In genomic region chr6:42156638-42157037, GRCh38 we compare ENCODE assay signal across 25 cellular contexts. TPM values are rescaled to one million over a fixed set of nuclear protein-coding genes. Genes with fewer than 3 reads are reported as not detected.
DNase-seq lines count a peak whose midpoint lies in the region; ATAC-seq, FAIRE-seq and TF ChIP-seq lines count a peak whose summit lies in the region.
"Had no signal": no experiment of that assay in that cellular context is flagged by ENCODE, and none has a peak within 500 bp of the region (broad histone marks: within the 10 kb centered on the region; RNA-seq: fewer than 3 reads in every experiment).

No MANE protein-coding gene starts in this region.

- H3K79me2 ChIP-seq in K562 (ENCODE audit: control insufficient read depth, insufficient read depth, low read length): no peaks in the 10 kb centered on the region

- H3K9me3 ChIP-seq in HEK293 (ENCODE audit: control insufficient read depth, insufficient read depth, low read depth, low read length) (no peaks in the 10 kb centered on the region), K562 (replicated peaks; ENCODE audit: control insufficient read depth, insufficient read depth, low read depth, low read length) (no peaks in the 10 kb centered on the region)
- H3K9me3 ChIP-seq: BE2C had no signal

- H3K27ac Mint-ChIP-seq in neural crest cell (ENCODE audit: unreplicated experiment) (peak overlapping the region; percentile 50), T-cell (no peak overlapping the region)
- H3K27ac Mint-ChIP-seq: CD4-positive, CD25-positive, alpha-beta regulatory T cell; CD8-positive, alpha-beta memory T cell had no signal

- no TSS peak for BruUV-seq in K562 (replicated peaks; lab: Mats Ljungman, UMichigan)

- CTCF ChIA-PET in HEK293 (lab: Yijun Ruan, JAX) (interaction anchor here (1.0 to 1.8 kb wide), 4 partner anchors 9 to 375 kb away, joined by 3 to 7 read pairs (median 4); no protein-coding TSS in a partner anchor), K562 (lab: Yijun Ruan, JAX; ENCODE audit: low intra/inter-chr PET ratio) (no interaction called here), T-cell (lab: Charles Lee) (interaction anchor here (0.6 to 0.7 kb wide), 2 partner anchors 12 to 334 kb away, joined by 3 read pairs; no protein-coding TSS in a partner anchor), HEK293T (lab: Yijun Ruan, JAX) (interaction anchor here (0.5 kb wide), 1 partner anchor 309 kb away, joined by 5 read pairs; no protein-coding TSS in a partner anchor)

- in situ Hi-C loops in K562 (cut with MboI): no loop called here

- 15% methylated on average over 3 of the region's 3 CpGs for WGBS in K562 (ENCODE audit: insufficient coverage, low coverage, missing lambda C conversion rate)

- FAIRE-seq in K562 (lab: Jason Lieb, UNC): no peak
- FAIRE-seq: GM12892, GM18507 had no signal

- peaks cover 5% of the 10 kb centered on the region for H3K4me1 Mint-ChIP-seq in neural crest cell
- no peaks in the 10 kb centered on the region for H3K4me1 Mint-ChIP-seq in T-cell
- H3K4me1 Mint-ChIP-seq: CD8-positive, alpha-beta memory T cell had no signal

- H3K9me3 Mint-ChIP-seq in neural crest cell (no peaks in the 10 kb centered on the region), T-cell (no peaks in the 10 kb centered on the region)
- H3K9me3 Mint-ChIP-seq: CD4-positive, CD25-positive, alpha-beta regulatory T cell; CD8-positive, alpha-beta memory T cell had no signal

- intact Hi-C loops in K562 (cut with micrococcal nuclease): no loop called here

- POLR2A ChIA-PET in HEK293 (lab: Yijun Ruan, JAX): interaction anchor here (1.3 kb wide), 1 partner anchor 23 kb away, joined by 3 read pairs; no protein-coding TSS in a partner anchor
- POLR2A ChIA-PET in K562 (lab: Yijun Ruan, JAX): interaction anchor here (0.6 to 0.9 kb wide), 4 partner anchors 9 to 106 kb away, joined by 3 to 4 read pairs (median 4); partner anchors contain the start of gene TAF8
- POLR2A ChIA-PET in T-cell (lab: Charles Lee): interaction anchor here in 1 of 2 donors (0.6 kb wide), 1 partner anchor 60 kb away, joined by 3 read pairs; no protein-coding TSS in a partner anchor
- POLR2A ChIA-PET in HEK293T (lab: Yijun Ruan, JAX): interaction anchor here (0.6 kb wide), 1 partner anchor 90 kb away, joined by 3 read pairs; no protein-coding TSS in a partner anchor

- H2AFZ ChIP-seq in K562 (ENCODE audit: low read depth, low read length): peak overlapping the region; percentile 2; the same call in 1 of the 2 replicates
- H2AFZ ChIP-seq: GM23248 had no signal

- DNase-seq in ELF-1 (ENCODE audit: low read depth, low spot score) (peak; percentile 67), K562 (ENCODE audit: extremely low read depth in 1 of 4, low spot score in 3 of 4) (no peak), neural crest cell (ENCODE audit: low read depth, low spot score) (no peak), T-cell (no peak), AG20443 (ENCODE audit: low spot score) (no peak), HEK293T (ENCODE audit: extremely low spot score) (no peak)
- DNase-seq: BE2C; C1 segment of cervical spinal cord; CD4-positive, CD25-positive, alpha-beta regulatory T cell; CD8-positive, alpha-beta memory T cell; COR-L47; DMS 273 treated with DMSO at 0.1 percent for 48 hours; DMS53; DND-41; EL; GDM1; GM23248; H7; KBM-7 had no signal

- no peaks in the 10 kb centered on the region for H4K20me1 ChIP-seq in K562 (replicated peaks; ENCODE audit: control insufficient read depth, insufficient read depth, low read length)

- H3K4me3 ChIP-seq in HEK293 (ENCODE audit: low read depth, low read length) (no peak overlapping the region), K562 (no peak overlapping the region)
- H3K4me3 ChIP-seq: GM23248 had no signal

- H3K27me3 ChIP-seq in K562 (ENCODE audit: control insufficient read depth in 2 of 2, insufficient read depth in 2 of 2, low read length in 2 of 2): peaks cover 5 to 36% of the 10 kb centered on the region in 2 experiments; a peak in 4 of 5 replicates
- H3K27me3 ChIP-seq: BE2C had no signal

- H3K4me1 ChIP-seq in HEK293 (ENCODE audit: control insufficient read depth, insufficient read depth, low read length) (no peaks in the 10 kb centered on the region), K562 (replicated peaks in 1 of 2; ENCODE audit: control insufficient read depth in 2 of 2, insufficient read depth in 2 of 2, low read length in 2 of 2) (peaks cover 0 to 7% of the 10 kb centered on the region in 2 experiments; a peak in 3 of 5 replicates)
- H3K4me1 ChIP-seq: BE2C had no signal

- no peak for TF ChIP-seq RAD21 in K562 (CRISPR knock-in tag; conservative IDR thresholded peaks at IDR 0.05 in 1 of 2, IDR thresholded peaks at IDR 0.05 in 1 of 2)

- no peaks in the 10 kb centered on the region for H3K36me3 Mint-ChIP-seq in neural crest cell (ENCODE audit: low read depth)
- H3K36me3 Mint-ChIP-seq in T-cell: no peaks in the 10 kb centered on the region
- H3K36me3 Mint-ChIP-seq: CD4-positive, CD25-positive, alpha-beta regulatory T cell; CD8-positive, alpha-beta memory T cell had no signal

- no peak for TF ChIP-seq EP300 in K562 (IDR thresholded peaks at IDR 0.05; ENCODE audit: low read length)

- no peak for TF ChIP-seq POLR2A in K562 (conservative IDR thresholded peaks at IDR 0.05)

- H3K9me1 ChIP-seq in K562 (ENCODE audit: control insufficient read depth, insufficient read depth, low read length): no peaks in the 10 kb centered on the region

- H3K9ac ChIP-seq in K562 (ENCODE audit: insufficient read depth in 1 of 2, low read depth in 2 of 2, low read length in 2 of 2): peak overlapping the region in 1 of 2 experiments; percentile 75; a peak in 1 of 4 replicates
- H3K9ac ChIP-seq: GM23248 had no signal

- H3K27me3 Mint-ChIP-seq in neural crest cell (ENCODE audit: low read depth) (peaks cover 15% of the 10 kb centered on the region), T-cell (peaks cover under 1 to 6% of the 10 kb centered on the region in 2 donors)

- no peaks in the 10 kb centered on the region for H3K36me3 ChIP-seq in HEK293 (ENCODE audit: control insufficient read depth in 2 of 2, insufficient read depth in 1 of 2, low read length in 2 of 2)
- H3K36me3 ChIP-seq in K562 (ENCODE audit: control insufficient read depth, insufficient read depth, low read length): no peaks in the 10 kb centered on the region; the same call in 2 of the 3 replicates
- H3K36me3 ChIP-seq: BE2C had no signal

- H3K27ac ChIP-seq in HEK293 (ENCODE audit: extremely low read depth, low read depth, low read length) (no peak overlapping the region), K562 (ENCODE audit: extremely low read depth, low read depth, low read length) (no peak overlapping the region)
- H3K27ac ChIP-seq: GM23248 had no signal

- H3K4me3 Mint-ChIP-seq in neural crest cell (no peak overlapping the region), T-cell (no peak overlapping the region)
- H3K4me3 Mint-ChIP-seq: CD4-positive, CD25-positive, alpha-beta regulatory T cell; CD8-positive, alpha-beta memory T cell had no signal

- no peak overlapping the region; the same call in 1 of the 2 replicates for H3K4me2 ChIP-seq in K562 (ENCODE audit: insufficient read depth, low read length)

- ATAC-seq in K562: no peak
- no peak for ATAC-seq in T-cell (replicated peaks in 1 of 4)
- ATAC-seq: HCT116 had no signal

- TF ChIP-seq CTCF in HEK293 (tag by site-specific recombination; IDR thresholded peaks at IDR 0.05) (no peak), K562 (IDR thresholded peaks at IDR 0.05 in 2 of 3, conservative IDR thresholded peaks at IDR 0.05 in 1 of 3; ENCODE audit: insufficient read depth in 2 of 3, low read depth in 1 of 3, low read length in 3 of 3) (no peak), neural crest cell (conservative IDR thresholded peaks at IDR 0.05) (no peak)

RNA-seq across cellular contexts. Expression of gene C6orf132, which starts 14.2 kb away (rescaled TPM):
- total RNA-seq in K562 (2011; cell fraction: chromatin; rRNA removed; ENCODE audit: low replicate concordance): 1.0 and 1.2 TPM in 2 replicates
- total RNA-seq in K562 (2011; cell fraction: nucleolus; rRNA removed): 0.53 and 1.0 TPM in 2 replicates
- 1.0 and 2.0 TPM in 2 replicates for total RNA-seq in K562 (2011; cell fraction: nucleoplasm; rRNA removed)
- total RNA-seq in K562 (2014; rRNA removed): 0.14 and 0.20 TPM in 2 replicates
- 0.16 and 0.18 TPM in 2 replicates for total RNA-seq in K562 (2014; rRNA removed; fragmentation: Illumina TruSeq; extraction: Trizol)
- 0.08 and 0.11 TPM in 2 replicates for total RNA-seq in K562 (2015; rRNA removed; fragmentation: Illumina TruSeq; extraction: Trizol)
- total RNA-seq in K562 (2021): 0.22 and 0.35 TPM in 2 replicates
- polyA plus RNA-seq in K562 (2011; rRNA removed): 0.20 and 0.21 TPM in 2 replicates
- 0.16 and 0.25 TPM in 2 replicates for polyA plus RNA-seq in K562 (2011; cell fraction: cytosol; rRNA removed)
- polyA plus RNA-seq in K562 (2011; cell fraction: nucleus; rRNA removed): 0.20 and 0.33 TPM in 2 replicates
- 0.21 and 0.35 TPM in 2 replicates for polyA plus RNA-seq in K562 (2012)
- polyA plus RNA-seq in K562 (2014; fragmentation: Illumina TruSeq; extraction: Trizol): 0.10 TPM in 2 replicates
- under 1 TPM; 0.06 to 0.08 TPM for polyA plus RNA-seq in K562 (2014; fragmentation: Nextera tagmentation; extraction: Ambion mirVana)
- polyA plus RNA-seq in K562 (2014; rRNA removed): 0.16 and 0.26 TPM in 2 replicates
- polyA minus RNA-seq in K562 (2011; rRNA and poly(A)+ RNA removed): 0.51 and 0.67 TPM in 2 replicates
- polyA minus RNA-seq in K562 (2011; cell fraction: cytosol; rRNA and poly(A)+ RNA removed): 0.19 TPM in 1 of 2 replicates, not detected in the other
- polyA minus RNA-seq in K562 (2011; cell fraction: nucleus; rRNA and poly(A)+ RNA removed): 0.40 and 0.44 TPM in 2 replicates
- total RNA-seq in neural crest cell: 0.14 and 0.26 TPM in 2 replicates
- under 1 TPM in 4 of 5 donors, not detected in 1; 0.05 to 0.18 (median 0.08) TPM for total RNA-seq in T-cell
- total RNA-seq: A172; CD4-positive, CD25-positive, alpha-beta regulatory T cell had no signal
- polyA plus RNA-seq: CD8-positive, alpha-beta memory T cell had no signal

RNA-seq across cellular contexts. Expression of gene GUCA1A, which starts 16.5 kb away (rescaled TPM):
- not detected in 2 replicates for total RNA-seq in K562 (2011; cell fraction: chromatin; rRNA removed; ENCODE audit: low replicate concordance)
- total RNA-seq in K562 (2011; cell fraction: nucleolus; rRNA removed): not detected in 2 replicates
- total RNA-seq in K562 (2011; cell fraction: nucleoplasm; rRNA removed): not detected in 2 replicates
- total RNA-seq in K562 (2014; rRNA removed) (not detected in 2 replicates), K562 (2014; rRNA removed; fragmentation: Illumina TruSeq; extraction: Trizol) (not detected in 2 replicates), K562 (2015; rRNA removed; fragmentation: Illumina TruSeq; extraction: Trizol) (not detected in 2 replicates), K562 (2021) (not detected in 2 replicates), neural crest cell (1.1 and 1.3 TPM in 2 replicates), T-cell (not detected)
- polyA plus RNA-seq in K562 (2011; rRNA removed) (not detected in 2 replicates), K562 (2014; fragmentation: Illumina TruSeq; extraction: Trizol) (not detected in 2 replicates), K562 (2014; fragmentation: Nextera tagmentation; extraction: Ambion mirVana) (not detected), K562 (2014; rRNA removed) (not detected in 2 replicates)
- not detected in 2 replicates for polyA plus RNA-seq in K562 (2011; cell fraction: cytosol; rRNA removed)
- polyA plus RNA-seq in K562 (2011; cell fraction: nucleus; rRNA removed): not detected in 2 replicates
- polyA plus RNA-seq in K562 (2012): not detected in 2 replicates
- polyA minus RNA-seq in K562 (2011; rRNA and poly(A)+ RNA removed): not detected in 2 replicates
- not detected in 2 replicates for polyA minus RNA-seq in K562 (2011; cell fraction: cytosol; rRNA and poly(A)+ RNA removed)
- not detected in 2 replicates for polyA minus RNA-seq in K562 (2011; cell fraction: nucleus; rRNA and poly(A)+ RNA removed)
- total RNA-seq: A172; CD4-positive, CD25-positive, alpha-beta regulatory T cell; CD8-positive, alpha-beta memory T cell; GM23248; HT-29 had no signal
- polyA plus RNA-seq: CD4-positive, CD25-positive, alpha-beta regulatory T cell; CD8-positive, alpha-beta memory T cell; GM23248 had no signal

RNA-seq across cellular contexts. Expression of gene GUCA1B, which starts 38.1 kb away (rescaled TPM):
- total RNA-seq in K562 (2011; cell fraction: chromatin; rRNA removed; ENCODE audit: low replicate concordance): 3.9 and 6.5 TPM in 2 replicates
- total RNA-seq in K562 (2011; cell fraction: nucleolus; rRNA removed): 3.2 and 3.3 TPM in 2 replicates
- 5.9 and 7.7 TPM in 2 replicates for total RNA-seq in K562 (2011; cell fraction: nucleoplasm; rRNA removed)
- total RNA-seq in K562 (2014; rRNA removed) (0.20 and 0.23 TPM in 2 replicates), K562 (2014; rRNA removed; fragmentation: Illumina TruSeq; extraction: Trizol) (0.69 and 0.77 TPM in 2 replicates), K562 (2015; rRNA removed; fragmentation: Illumina TruSeq; extraction: Trizol) (0.34 and 0.51 TPM in 2 replicates), K562 (2021) (0.92 and 0.95 TPM in 2 replicates), neural crest cell (1.4 and 2.3 TPM in 2 replicates), T-cell (1 to 10 TPM; 1.3 to 5.3 (median 3.6) TPM)
- polyA plus RNA-seq in K562 (2011; rRNA removed) (0.54 and 1.7 TPM in 2 replicates), K562 (2014; fragmentation: Illumina TruSeq; extraction: Trizol) (0.43 and 0.48 TPM in 2 replicates), K562 (2014; fragmentation: Nextera tagmentation; extraction: Ambion mirVana) (not detected), K562 (2014; rRNA removed) (0.21 TPM in 1 of 2 replicates, not detected in the other)
- polyA plus RNA-seq in K562 (2011; cell fraction: cytosol; rRNA removed): 0.19 and 1.4 TPM in 2 replicates
- polyA plus RNA-seq in K562 (2011; cell fraction: nucleus; rRNA removed): 2.5 and 3.8 TPM in 2 replicates
- polyA plus RNA-seq in K562 (2012): 0.40 and 1.4 TPM in 2 replicates
- 0.60 and 1.3 TPM in 2 replicates for polyA minus RNA-seq in K562 (2011; rRNA and poly(A)+ RNA removed)
- not detected in 2 replicates for polyA minus RNA-seq in K562 (2011; cell fraction: cytosol; rRNA and poly(A)+ RNA removed)
- 0.54 and 1.7 TPM in 2 replicates for polyA minus RNA-seq in K562 (2011; cell fraction: nucleus; rRNA and poly(A)+ RNA removed)
- total RNA-seq: A172, HT-29 had no signal
- polyA plus RNA-seq: CD8-positive, alpha-beta memory T cell; GM23248 had no signal
